In genomic region chr4:183098723-183099536, GRCh38 we compare ENCODE assay signal across 8 cellular contexts. TPM values are rescaled to one million over a fixed set of nuclear protein-coding genes. Genes with fewer than 3 reads are reported as not detected.
DNase-seq lines count a peak whose midpoint lies in the region; ATAC-seq, FAIRE-seq and TF ChIP-seq lines count a peak whose summit lies in the region.

WWC2 (plus strand) TSS chr4:183099257; CDS start chr4:183099492, 235 bp downstream.

- ATAC-seq in A549 (peak; percentile 85 to 92), GM19023 (IDR thresholded peaks at IDR 0.05; ENCODE audit: unreplicated experiment) (peak; percentile 69), HG03442 (IDR thresholded peaks at IDR 0.05; ENCODE audit: unreplicated experiment) (peak; percentile 66), Panc1 (peak; percentile 91)

- H3K4me1 ChIP-seq in A549 (peaks cover 32% of the 10 kb centered on the region), Panc1 (ENCODE audit: control insufficient read depth, insufficient read depth, low read length) (peaks cover 15% of the 10 kb centered on the region), esophagus (ENCODE audit: control insufficient read depth in 2 of 2, insufficient read depth in 2 of 2, low read length in 1 of 2) (peaks cover 2% of the 10 kb centered on the region in 2 donors), mononuclear cell (ENCODE audit: insufficient read depth, low read length) (peaks cover 25% of the 10 kb centered on the region)

- peak; percentile 58 for TF ChIP-seq POLR2A in A549 (IDR thresholded peaks at IDR 0.05; ENCODE audit: low read length)

- TF ChIP-seq CTCF in A549 (IDR thresholded peaks at IDR 0.05) = no peak
- TF ChIP-seq CTCF in Panc1 (IDR thresholded peaks at IDR 0.05) = no peak

- H3K4me3 ChIP-seq in A549 (peak within 1 kb of the TSS; percentile 98), Panc1 (ENCODE audit: low read depth in 2 of 2, low read length in 2 of 2) (peak within 1 kb of the TSS; percentile 74 to 81), esophagus (ENCODE audit: low read depth in 1 of 2, low read length in 2 of 2) (peak within 1 kb of the TSS; percentile 71 to 89), mononuclear cell (ENCODE audit: low read length) (peak within 1 kb of the TSS; percentile 56)

- H3K27ac ChIP-seq in A549 = peak within 1 kb of the TSS; percentile 99
- H3K27ac ChIP-seq in Panc1 (ENCODE audit: low read length) = peak within 1 kb of the TSS; percentile 87
- peak within 1 kb of the TSS; percentile 95 to 96 for H3K27ac ChIP-seq in esophagus (ENCODE audit: low read depth in 2 of 2, low read length in 1 of 2)

- no peak for FAIRE-seq in A549 (lab: Jason Lieb, UNC)

- POLR2A ChIA-PET in A549 (lab: Yijun Ruan, JAX) = interaction anchor here (0.7 to 2.1 kb wide), 16 partner anchors 8 to 181 kb away, joined by 3 to 10 read pairs (median 4); no protein-coding TSS in a partner anchor
- POLR2A ChIA-PET in Panc1 (lab: Charles Lee) = interaction anchor here (0.6 kb wide), 1 partner anchor 151 kb away, joined by 6 read pairs; no protein-coding TSS in a partner anchor

- 0% methylated on average over 6 of the region's 102 CpGs for WGBS in A549 (ENCODE audit: missing lambda C conversion rate)
- 1% methylated on average over 77 to 102 of the region's 102 CpGs for WGBS in esophagus, 2 donors

- in situ Hi-C loops in Panc1 (cut with HindIII; ENCODE audit: low pct_unique_long_range_greater_than_20kb, low sequenced_read_pairs) = no loop called here

- peak within 1 kb of the TSS; percentile 89 for H3K4me2 ChIP-seq in A549

- no peak for TF ChIP-seq EP300 in A549 (IDR thresholded peaks at IDR 0.05)

- no peak; a peak in 1 of 5 replicates for TF ChIP-seq RAD21 in A549 (conservative IDR thresholded peaks at IDR 0.05 in 1 of 2, IDR thresholded peaks at IDR 0.05 in 1 of 2)

- H3K9me3 ChIP-seq in A549 (no peaks in the 10 kb centered on the region), Panc1 (ENCODE audit: control insufficient read depth, insufficient read depth, low read depth, low read length) (no peaks in the 10 kb centered on the region), esophagus (ENCODE audit: control insufficient read depth in 2 of 2, insufficient read depth in 1 of 2, low read depth in 1 of 2, low read length in 1 of 2) (no peaks in the 10 kb centered on the region), mononuclear cell (ENCODE audit: low read depth, low read length) (no peaks in the 10 kb centered on the region)

- CTCF ChIA-PET in A549 (lab: Yijun Ruan, JAX) (interaction anchor here (0.6 to 3.0 kb wide), 8 partner anchors 18 to 163 kb away, joined by 3 to 13 read pairs (median 4); no protein-coding TSS in a partner anchor), Panc1 (lab: Charles Lee) (interaction anchor here (0.7 kb wide), 2 partner anchors 58 to 161 kb away, joined by 3 to 4 read pairs; no protein-coding TSS in a partner anchor)

- H3K36me3 ChIP-seq in Panc1 (ENCODE audit: control insufficient read depth, insufficient read depth, low read length) (no peaks in the 10 kb centered on the region), esophagus (ENCODE audit: control insufficient read depth in 2 of 2, insufficient read depth in 2 of 2, low read length in 1 of 2) (no peaks in the 10 kb centered on the region)

- no peaks in the 10 kb centered on the region for H3K27me3 ChIP-seq in Panc1 (ENCODE audit: control insufficient read depth, insufficient read depth, low read length)
- H3K27me3 ChIP-seq in esophagus (ENCODE audit: control insufficient read depth in 1 of 2, insufficient read depth in 2 of 2, low read length in 2 of 2) = no peaks in the 10 kb centered on the region
- peaks cover 57% of the 10 kb centered on the region for H3K27me3 ChIP-seq in mononuclear cell (ENCODE audit: insufficient read depth, low read length)

- DNase-seq in A549 (ENCODE audit: low read depth in 1 of 2, low spot score in 1 of 2) (peak; percentile 69 to 91), Panc1 (ENCODE audit: low read depth, low spot score) (no peak), activated T-helper 1 cell treated with Interleukin-2 at 50 U/mL for 16 hours (ENCODE audit: low read depth) (peak; percentile 59)
- DNase-seq in stimulated activated CD8-positive, alpha-beta memory T cell treated with anti-CD3 and anti-CD28 coated beads, Interleukin-15, amount 100 ng/mL, for 48 hours (ENCODE audit: low read depth in 2 of 2) = peak; percentile 32 to 35

- no TSS peak for BruUV-seq in Panc1 (replicated peaks; lab: Mats Ljungman, UMichigan)

- intact Hi-C loops in Panc1 (cut with micrococcal nuclease; ENCODE audit: unreplicated experiment) = no loop called here

TF ChIP-seq in A549, 52 proteins besides CTCF, POLR2A, EP300 and RAD21:
- TF ChIP-seq BCL3 (IDR thresholded peaks at IDR 0.05) (peak; percentile 48; the same call in 1 of the 3 replicates), CEBPB (IDR thresholded peaks at IDR 0.05) (0 out of 4 replicates have a peak, but pooled peaks of 1 of the 2 experiments have one; percentile 14), PBX3 (IDR thresholded peaks at IDR 0.05) (no peak), RARB (CRISPR knock-in tag; IDR thresholded peaks at IDR 0.05) (no peak), E2F6 (IDR thresholded peaks at IDR 0.05; ENCODE audit: borderline replicate concordance, low read depth) (0 out of 2 replicates have a peak, but pooled peaks have one; percentile 5), MAX (IDR thresholded peaks at IDR 0.05) (peak; percentile 26; the same call in 1 of the 2 replicates), ESRRA (IDR thresholded peaks at IDR 0.05; ENCODE audit: borderline replicate concordance, low read length) (no peak), SMC3 (IDR thresholded peaks at IDR 0.05) (0 out of 3 replicates have a peak, but pooled peaks have one; percentile 9), CHD4 (IDR thresholded peaks at IDR 0.05; ENCODE audit: borderline replicate concordance) (no peak), HMGXB4 (CRISPR knock-in tag; IDR thresholded peaks at IDR 0.05; ENCODE audit: borderline replicate concordance) (no peak)

RNA-seq across cellular contexts. Expression of gene WWC2, which starts in this region (rescaled TPM):
- 22.5 and 26.9 TPM in 2 replicates for polyA plus RNA-seq in A549 (2011; rRNA removed)
- 9.2 and 9.9 TPM in 2 replicates for polyA plus RNA-seq in A549 (2012; cell fraction: cytosol; rRNA removed)
- 7.1 and 10.2 TPM in 2 replicates for polyA plus RNA-seq in A549 (2012; cell fraction: nucleus; rRNA removed)
- polyA plus RNA-seq in A549 (2017; fragmentation: RNase III; extraction: RNeasy Plus Mini Kit Qiagen cat#74134 plus additional on column Dnase treatment) = 14.9 to 16.2 TPM (median 15.3 TPM) in 3 replicates
- polyA minus RNA-seq in A549 (2011; rRNA and poly(A)+ RNA removed) = 16.3 and 18.3 TPM in 2 replicates
- total RNA-seq in Panc1 (2021; ENCODE audit: unreplicated experiment) = 80.3 TPM
- polyA plus RNA-seq in Panc1 (2012; ENCODE audit: insufficient read length) = 30.8 TPM
- 1 to 10 TPM; 2.9 to 3.4 TPM for polyA plus RNA-seq in esophagus
- total RNA-seq in mononuclear cell = 4.3 TPM

Comparison
In these comparisons a context has a peak if more than half of its experiments do, and no peak if none do; other contexts are left out.
1. RNA of gene WWC2 (total RNA-seq): 80.3 TPM in Panc1 (single experiment); 4.3 TPM in mononuclear cell (single experiment); every median in the first group is over 10 times any median in the second.
2. Peak in every context shown above with its lines, with median percentiles within 50 percentile points of each other: ATAC-seq, H3K27ac ChIP-seq and H3K4me3 ChIP-seq.